In genomic region chr1:32335951-32336867, GRCh38 we compare ENCODE assay signal across 8 cellular contexts. TPM values are rescaled to one million over a fixed set of nuclear protein-coding genes. Genes with fewer than 3 reads are reported as not detected.
DNase-seq lines count a peak whose midpoint lies in the region; ATAC-seq and TF ChIP-seq lines count a peak whose summit lies in the region.

Gene MARCKSL1, minus strand, starts transcription at chr1:32336233. Its CDS starts 200 bp downstream, at chr1:32336033.

- intact Hi-C loops in activated T-helper 2 cell treated with anti-CD3 and anti-CD28 coated beads, Interferon-gamma antibody, Interleukin-2, Interleukin-4, amounts not matched to agents 10 μg/mL and 5 μg/mL and 100 μg/mL, durations not matched to agents 14 hours and 24 hours and 36 hours (cut with micrococcal nuclease) = loop anchor here (2.0 to 10.0 kb wide), 5 partner anchors 44 to 121 kb away; partner anchors contain the start of genes BSDC1 and HDAC1

- H3K27ac Mint-ChIP-seq in activated T-helper 2 cell treated with anti-CD3 and anti-CD28 coated beads, Interferon-gamma antibody, Interleukin-2, Interleukin-4, amounts not matched to agents 10 μg/mL and 5 μg/mL and 100 μg/mL, durations not matched to agents 14 hours and 24 hours and 36 hours = peak within 1 kb of the TSS; percentile 67
- peak within 1 kb of the TSS; percentile 97 for H3K27ac Mint-ChIP-seq in nephron progenitor cell
- H3K27ac Mint-ChIP-seq in stimulated activated naive CD8-positive, alpha-beta T cell treated with anti-CD3 and anti-CD28 coated beads, Interleukin-15, Interleukin-2, amounts not matched to agents 100 ng/mL and 50 ng/mL, for 24 hours = peak within 1 kb of the TSS; percentile 65

- H3K27me3 Mint-ChIP-seq in activated T-helper 2 cell treated with anti-CD3 and anti-CD28 coated beads, Interferon-gamma antibody, Interleukin-2, Interleukin-4, amounts not matched to agents 10 μg/mL and 5 μg/mL and 100 μg/mL, durations not matched to agents 14 hours and 24 hours and 36 hours (ENCODE audit: low read depth) = no peaks in the 10 kb centered on the region
- no peaks in the 10 kb centered on the region for H3K27me3 Mint-ChIP-seq in nephron progenitor cell (ENCODE audit: low read depth, poor library complexity)
- no peaks in the 10 kb centered on the region for H3K27me3 Mint-ChIP-seq in stimulated activated naive CD8-positive, alpha-beta T cell treated with anti-CD3 and anti-CD28 coated beads, Interleukin-15, Interleukin-2, amounts not matched to agents 100 ng/mL and 50 ng/mL, for 24 hours

- peaks cover 27% of the 10 kb centered on the region for H3K36me3 Mint-ChIP-seq in activated T-helper 2 cell treated with anti-CD3 and anti-CD28 coated beads, Interferon-gamma antibody, Interleukin-2, Interleukin-4, amounts not matched to agents 10 μg/mL and 5 μg/mL and 100 μg/mL, durations not matched to agents 14 hours and 24 hours and 36 hours (ENCODE audit: low read depth)
- peaks cover 31% of the 10 kb centered on the region for H3K36me3 Mint-ChIP-seq in nephron progenitor cell (ENCODE audit: low read depth)
- peaks cover 28% of the 10 kb centered on the region for H3K36me3 Mint-ChIP-seq in stimulated activated naive CD8-positive, alpha-beta T cell treated with anti-CD3 and anti-CD28 coated beads, Interleukin-15, Interleukin-2, amounts not matched to agents 100 ng/mL and 50 ng/mL, for 24 hours (ENCODE audit: low read depth)

- DNase-seq in BJ (ENCODE audit: low read depth) (no peak), HuH-7.5 (ENCODE audit: low spot score) (peak; percentile 63), RPMI7951 (ENCODE audit: low read depth) (peak; percentile 66), fibroblast of the conjunctiva (ENCODE audit: low read depth) (peak; percentile 14), nephron progenitor cell (peak; percentile 93)
- DNase-seq in activated T-helper 2 cell treated with anti-CD3 and anti-CD28 coated beads, Interferon-gamma antibody, Interleukin-2, Interleukin-4, amounts not matched to agents 10 μg/mL and 5 μg/mL and 100 μg/mL, durations not matched to agents 14 hours and 24 hours and 36 hours (ENCODE audit: low spot score) = peak; percentile 74

- H3K4me3 Mint-ChIP-seq in activated T-helper 2 cell treated with anti-CD3 and anti-CD28 coated beads, Interferon-gamma antibody, Interleukin-2, Interleukin-4, amounts not matched to agents 10 μg/mL and 5 μg/mL and 100 μg/mL, durations not matched to agents 14 hours and 24 hours and 36 hours (ENCODE audit: low read depth) = peak within 1 kb of the TSS; percentile 85
- peak within 1 kb of the TSS; percentile 96 for H3K4me3 Mint-ChIP-seq in nephron progenitor cell
- peak within 1 kb of the TSS; percentile 87 for H3K4me3 Mint-ChIP-seq in stimulated activated naive CD8-positive, alpha-beta T cell treated with anti-CD3 and anti-CD28 coated beads, Interleukin-15, Interleukin-2, amounts not matched to agents 100 ng/mL and 50 ng/mL, for 24 hours

- peaks cover 11% of the 10 kb centered on the region for H3K36me3 ChIP-seq in BJ (ENCODE audit: control insufficient read depth, insufficient read depth, low read length)

- peaks cover 35% of the 10 kb centered on the region for H3K4me1 Mint-ChIP-seq in activated T-helper 2 cell treated with anti-CD3 and anti-CD28 coated beads, Interferon-gamma antibody, Interleukin-2, Interleukin-4, amounts not matched to agents 10 μg/mL and 5 μg/mL and 100 μg/mL, durations not matched to agents 14 hours and 24 hours and 36 hours (ENCODE audit: low read depth)
- peaks cover 60% of the 10 kb centered on the region for H3K4me1 Mint-ChIP-seq in nephron progenitor cell
- H3K4me1 Mint-ChIP-seq in stimulated activated naive CD8-positive, alpha-beta T cell treated with anti-CD3 and anti-CD28 coated beads, Interleukin-15, Interleukin-2, amounts not matched to agents 100 ng/mL and 50 ng/mL, for 24 hours (ENCODE audit: low read depth) = peaks cover 52% of the 10 kb centered on the region

- peak within 1 kb of the TSS; percentile 61 for H3K4me3 ChIP-seq in BJ (ENCODE audit: low read depth, low read length)

- CTCF ChIA-PET in BJ (lab: Yijun Ruan, JAX) = interaction anchor here (0.6 to 2.2 kb wide), 13 partner anchors 10 to 185 kb away, joined by 3 to 8 read pairs (median 3); partner anchors contain the start of gene IQCC

- TF ChIP-seq CTCF in BJ (IDR thresholded peaks at IDR 0.05; ENCODE audit: insufficient read depth, low read depth, low read length) = no peak
- TF ChIP-seq CTCF in nephron progenitor cell (IDR thresholded peaks at IDR 0.05) = no peak

- POLR2A ChIA-PET in BJ (lab: Charles Lee) = interaction anchor here (0.6 to 1.2 kb wide), 6 partner anchors 15 to 463 kb away, joined by 3 to 17 read pairs (median 4); no protein-coding TSS in a partner anchor

- no peaks in the 10 kb centered on the region for H3K27me3 ChIP-seq in BJ (ENCODE audit: control insufficient read depth, insufficient read depth, low read length)

- H3K9me3 Mint-ChIP-seq in activated T-helper 2 cell treated with anti-CD3 and anti-CD28 coated beads, Interferon-gamma antibody, Interleukin-2, Interleukin-4, amounts not matched to agents 10 μg/mL and 5 μg/mL and 100 μg/mL, durations not matched to agents 14 hours and 24 hours and 36 hours = no peaks in the 10 kb centered on the region
- H3K9me3 Mint-ChIP-seq in nephron progenitor cell = no peaks in the 10 kb centered on the region
- H3K9me3 Mint-ChIP-seq in stimulated activated naive CD8-positive, alpha-beta T cell treated with anti-CD3 and anti-CD28 coated beads, Interleukin-15, Interleukin-2, amounts not matched to agents 100 ng/mL and 50 ng/mL, for 24 hours = no peaks in the 10 kb centered on the region

- peak; percentile 51 for ATAC-seq in GM19328 (IDR thresholded peaks at IDR 0.05; ENCODE audit: unreplicated experiment)

RNA-seq across cellular contexts. Expression of gene MARCKSL1, which starts in this region (rescaled TPM):
- polyA plus RNA-seq in BJ (2011; rRNA removed) = 41.3 and 52.0 TPM in 2 replicates
- 15.6 and 17.8 TPM in 2 replicates for polyA minus RNA-seq in BJ (2011; rRNA and poly(A)+ RNA removed)
- total RNA-seq in RPMI7951 (2014; rRNA removed; shearing (Covaris generic)) = 31.7 and 47.7 TPM in 2 replicates
- total RNA-seq in activated T-helper 2 cell treated with anti-CD3 and anti-CD28 coated beads, Interferon-gamma antibody, Interleukin-2, Interleukin-4, amounts not matched to agents 10 μg/mL and 5 μg/mL and 100 μg/mL, durations not matched to agents 14 hours and 24 hours and 36 hours = 42.5 and 45.0 TPM in 2 replicates
